8 cellular contexts compared by ENCODE assay signal in the genomic region with DNA sequence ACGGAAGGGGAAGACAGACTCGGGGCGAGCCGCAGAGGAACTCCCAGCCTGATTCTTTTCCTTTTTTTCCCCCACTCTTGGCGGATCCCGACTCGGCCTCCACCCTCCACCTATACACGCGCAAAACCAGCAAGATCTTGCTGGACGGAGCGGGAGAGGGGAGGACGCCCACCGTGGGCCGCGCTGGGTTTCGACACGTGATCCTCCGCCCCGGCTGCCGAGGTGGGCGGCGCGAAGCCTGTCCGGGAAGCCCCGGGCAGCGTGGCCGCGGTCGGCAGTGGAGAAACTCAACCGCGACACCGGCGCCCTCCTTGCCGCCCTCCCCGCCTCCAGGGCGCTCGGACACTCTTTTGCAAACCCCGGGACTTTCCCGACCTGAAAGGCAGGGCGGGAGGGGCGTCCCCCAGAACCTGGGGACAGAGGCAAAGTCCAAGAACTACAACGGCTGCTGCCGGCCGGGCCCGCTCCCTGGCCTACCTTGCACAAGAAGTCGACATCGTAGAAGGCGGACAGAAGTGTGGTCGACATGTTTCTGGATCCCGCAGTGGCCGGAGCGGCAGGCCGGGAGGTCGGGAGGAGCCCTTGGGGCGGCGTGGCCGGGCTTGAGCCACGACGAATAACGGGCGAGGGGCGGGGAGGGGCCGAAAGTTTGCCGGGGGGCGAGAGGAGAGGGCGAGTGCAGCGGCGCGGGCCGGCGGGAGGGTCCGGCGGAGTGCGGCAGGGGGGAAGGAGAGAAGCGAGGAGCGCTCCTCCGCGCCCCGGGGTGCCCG. TPM values are rescaled to one million over a fixed set of nuclear protein-coding genes. Genes with fewer than 3 reads are reported as not detected.
DNase-seq lines count a peak whose midpoint lies in the region; ATAC-seq and TF ChIP-seq lines count a peak whose summit lies in the region.

No MANE protein-coding gene starts in this region.

- TF ChIP-seq CTCF in AG04449 (IDR thresholded peaks at IDR 0.05; ENCODE audit: insufficient read depth, low read length, missing control alignments) (no peak), neural crest cell (conservative IDR thresholded peaks at IDR 0.05) (no peak)

- ATAC-seq in GM18519 (IDR thresholded peaks at IDR 0.05; ENCODE audit: low FRiP score, unreplicated experiment) (peak; percentile 16), HG03045 (IDR thresholded peaks at IDR 0.05; ENCODE audit: unreplicated experiment) (peak; percentile 38)

- H3K9ac ChIP-seq in subcutaneous abdominal adipose tissue (ENCODE audit: low read length in 5 of 5): peak overlapping the region; percentile 63 to 93 (median 91)

- H3K27me3 ChIP-seq in subcutaneous abdominal adipose tissue (ENCODE audit: control insufficient read depth in 5 of 5, insufficient read depth in 4 of 5, low read length in 5 of 5): no peaks in the 10 kb centered on the region

- H3K36me3 Mint-ChIP-seq in neural crest cell (ENCODE audit: low read depth): peaks cover 5% of the 10 kb centered on the region

- H3K27me3 Mint-ChIP-seq in neural crest cell (ENCODE audit: low read depth): peaks cover 2% of the 10 kb centered on the region

- peaks cover 9 to 64% (median 57%) of the 10 kb centered on the region in 5 donors for H3K4me1 ChIP-seq in subcutaneous abdominal adipose tissue (ENCODE audit: control insufficient read depth in 5 of 5, insufficient read depth in 5 of 5, low read length in 5 of 5)

- H3K4me1 Mint-ChIP-seq in neural crest cell: peaks cover 41% of the 10 kb centered on the region

- H3K4me3 ChIP-seq in AG04449 (ENCODE audit: low read depth, low read length) (peak overlapping the region; percentile 86), subcutaneous abdominal adipose tissue (ENCODE audit: low read depth in 1 of 5, low read length in 5 of 5) (peak overlapping the region; percentile 86 to 96 (median 95))

- peak overlapping the region; percentile 87 for H3K27ac Mint-ChIP-seq in neural crest cell (ENCODE audit: unreplicated experiment)

- no peak for DNase-seq in AG04449 (ENCODE audit: low read depth, low spot score)
- peak; percentile 91 for DNase-seq in OCI-M1 (lab: John Stamatoyannopoulos, UW)
- DNase-seq in activated T-helper 9 cell treated with anti-CD3 and anti-CD28 coated beads, Interleukin-2, amount 50 U/mL, for 16 hours (ENCODE audit: low read depth): peak; percentile 62
- peak; percentile 35 for DNase-seq in fibroblast of the conjunctiva (ENCODE audit: low read depth)
- DNase-seq in neural crest cell (ENCODE audit: low read depth, low spot score): peak; percentile 68

- POLR2A ChIA-PET in AG04449 (lab: Yijun Ruan, JAX): interaction anchor here (0.6 to 2.4 kb wide), 32 partner anchors 8 to 415 kb away, joined by 3 to 16 read pairs (median 4); no protein-coding TSS in a partner anchor

- H3K36me3 ChIP-seq in subcutaneous abdominal adipose tissue (ENCODE audit: control insufficient read depth in 5 of 5, insufficient read depth in 5 of 5, low read length in 5 of 5): peaks cover 16 to 43% (median 24%) of the 10 kb centered on the region in 5 donors

- H3K4me3 Mint-ChIP-seq in neural crest cell: peak overlapping the region; percentile 92

- H3K27ac ChIP-seq in subcutaneous abdominal adipose tissue (ENCODE audit: low read depth, low read length): peak overlapping the region; percentile 98

- CTCF ChIA-PET in AG04449 (lab: Yijun Ruan, JAX): interaction anchor here (0.8 to 15.0 kb wide), 19 partner anchors 7 to 398 kb away, joined by 3 to 293 read pairs (median 17); no protein-coding TSS in a partner anchor

- no peaks in the 10 kb centered on the region for H3K9me3 ChIP-seq in subcutaneous abdominal adipose tissue (ENCODE audit: control insufficient read depth in 5 of 5, low read length in 5 of 5)

- H3K9me3 Mint-ChIP-seq in neural crest cell: no peaks in the 10 kb centered on the region

RNA-seq across cellular contexts. Expression of a gene that starts 0.4 kb away (rescaled TPM):
- 39.8 and 39.9 TPM in 2 replicates for total RNA-seq in neural crest cell
